ENCODE assay signal across 1 cellular context in the genomic region with DNA sequence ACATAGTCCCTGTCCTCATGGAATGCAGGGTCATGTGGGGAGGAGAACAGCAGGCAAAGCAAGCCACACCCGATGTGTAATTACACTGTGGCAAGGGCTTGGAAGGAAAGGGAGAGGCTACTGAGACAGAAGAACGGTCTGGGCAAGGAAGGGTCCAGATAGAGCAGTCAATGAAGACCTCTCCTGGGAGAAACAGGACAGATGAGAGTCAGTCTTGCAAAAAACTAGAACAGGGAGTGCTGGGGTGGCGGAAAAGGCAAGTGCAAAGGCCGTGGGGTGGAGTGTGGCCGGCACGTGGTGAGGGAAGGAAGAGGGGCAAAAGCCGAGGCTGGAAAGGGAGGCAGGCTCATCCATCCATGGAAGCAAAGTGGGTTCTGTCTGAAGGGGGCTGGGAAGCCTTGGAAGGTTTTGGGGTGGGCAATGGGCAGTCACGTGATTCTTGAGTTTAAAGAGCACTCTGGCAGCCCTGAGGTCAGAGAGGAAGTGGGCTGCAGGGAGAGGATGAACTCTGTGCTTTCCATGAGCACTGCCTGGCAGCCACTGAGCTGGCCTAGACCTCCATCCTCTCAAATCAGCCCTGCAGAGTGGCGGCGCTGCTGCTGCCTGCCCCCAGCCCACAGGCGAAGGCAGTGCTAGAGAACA.
TF ChIP-seq lines count a peak whose summit lies in the region.

No MANE protein-coding gene starts in this region.

TF ChIP-seq in HepG2, 621 proteins besides CTCF, POLR2A, EP300 and RAD21 (continued from another document and continues in another):
- TF ChIP-seq, protein P1, sequence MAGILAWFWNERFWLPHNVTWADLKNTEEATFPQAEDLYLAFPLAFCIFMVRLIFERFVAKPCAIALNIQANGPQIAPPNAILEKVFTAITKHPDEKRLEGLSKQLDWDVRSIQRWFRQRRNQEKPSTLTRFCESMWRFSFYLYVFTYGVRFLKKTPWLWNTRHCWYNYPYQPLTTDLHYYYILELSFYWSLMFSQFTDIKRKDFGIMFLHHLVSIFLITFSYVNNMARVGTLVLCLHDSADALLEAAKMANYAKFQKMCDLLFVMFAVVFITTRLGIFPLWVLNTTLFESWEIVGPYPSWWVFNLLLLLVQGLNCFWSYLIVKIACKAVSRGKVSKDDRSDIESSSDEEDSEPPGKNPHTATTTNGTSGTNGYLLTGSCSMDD (CRISPR knock-in tag; IDR thresholded peaks at IDR 0.05): peak; percentile 78; the same call in 1 of the 2 replicates
- TF ChIP-seq NFIB (CRISPR knock-in tag; IDR thresholded peaks at IDR 0.05; ENCODE audit: borderline replicate concordance) (no peak), SAP130 (CRISPR knock-in tag; IDR thresholded peaks at IDR 0.05; ENCODE audit: low read depth) (peak; percentile 11; the same call in 1 of the 2 replicates), ZNF234 (CRISPR knock-in tag; conservative IDR thresholded peaks at IDR 0.05) (no peak), ZNF232 (CRISPR knock-in tag; IDR thresholded peaks at IDR 0.05; ENCODE audit: borderline replicate concordance) (peak; percentile 72; the same call in 1 of the 2 replicates), KDM5B (CRISPR knock-in tag; IDR thresholded peaks at IDR 0.05; ENCODE audit: borderline replicate concordance) (peak; percentile 85), ZC3H13 (CRISPR knock-in tag; IDR thresholded peaks at IDR 0.05) (peak; percentile 52; the same call in 1 of the 2 replicates), PCBP1 (IDR thresholded peaks at IDR 0.05; ENCODE audit: borderline replicate concordance, low read depth, low read length) (no peak), FOXP4 (CRISPR knock-in tag; IDR thresholded peaks at IDR 0.05) (peak; percentile 58; the same call in 1 of the 2 replicates), ZNF207 (IDR thresholded peaks at IDR 0.05; ENCODE audit: borderline replicate concordance) (no peak), NFYB (CRISPR knock-in tag; IDR thresholded peaks at IDR 0.05) (no peak), EHMT2 (IDR thresholded peaks at IDR 0.05; ENCODE audit: borderline replicate concordance, low read depth, low read length) (peak; percentile 77; the same call in 1 of the 2 replicates), HMG20A (CRISPR knock-in tag; IDR thresholded peaks at IDR 0.05; ENCODE audit: borderline replicate concordance) (0 out of 2 replicates have a peak, but pooled peaks have one; percentile 48), THAP9 (CRISPR knock-in tag; IDR thresholded peaks at IDR 0.05; ENCODE audit: borderline replicate concordance) (no peak; the same call in 1 of the 2 replicates), FOXK2 (IDR thresholded peaks at IDR 0.05) (no peak), TRIM24 (CRISPR knock-in tag; IDR thresholded peaks at IDR 0.05) (no peak), BCL6 (CRISPR knock-in tag; IDR thresholded peaks at IDR 0.05) (no peak; the same call in 1 of the 2 replicates), SOX5 (CRISPR knock-in tag; IDR thresholded peaks at IDR 0.05; ENCODE audit: borderline replicate concordance) (peak; percentile 46), YEATS2 (CRISPR knock-in tag; IDR thresholded peaks at IDR 0.05; ENCODE audit: borderline replicate concordance) (peak; percentile 48; the same call in 1 of the 2 replicates), GABPB1 (CRISPR knock-in tag; IDR thresholded peaks at IDR 0.05) (peak; percentile 74), HIC2 (CRISPR knock-in tag; IDR thresholded peaks at IDR 0.05; ENCODE audit: low read depth) (peak; percentile 60; the same call in 1 of the 2 replicates), CBX5 (CRISPR knock-in tag; IDR thresholded peaks at IDR 0.05; ENCODE audit: borderline replicate concordance) (peak; percentile 22; the same call in 1 of the 2 replicates), PCBP2 (optimal IDR thresholded peaks at IDR 0.05; ENCODE audit: low read depth, low read length, poor library complexity, severe bottlenecking) (no peak), ZNF296 (CRISPR knock-in tag; conservative IDR thresholded peaks at IDR 0.05) (0 out of 2 replicates have a peak, but pooled peaks have one; percentile 25), ZFP36L1 (CRISPR knock-in tag; IDR thresholded peaks at IDR 0.05) (no peak), CAMTA2 (CRISPR knock-in tag; IDR thresholded peaks at IDR 0.05; ENCODE audit: borderline replicate concordance) (no peak), SALL1 (CRISPR knock-in tag; IDR thresholded peaks at IDR 0.05) (peak; percentile 97), GZF1 (CRISPR knock-in tag; IDR thresholded peaks at IDR 0.05) (no peak), ZNF576 (CRISPR knock-in tag; IDR thresholded peaks at IDR 0.05) (no peak), ZNF616 (CRISPR knock-in tag; IDR thresholded peaks at IDR 0.05; ENCODE audit: low read depth) (0 out of 2 replicates have a peak, but pooled peaks have one; percentile 18), NFE2 (CRISPR knock-in tag; IDR thresholded peaks at IDR 0.05) (no peak), YEATS4 (CRISPR knock-in tag; IDR thresholded peaks at IDR 0.05; ENCODE audit: borderline replicate concordance) (no peak), SMAD9 (CRISPR knock-in tag; IDR thresholded peaks at IDR 0.05) (no peak), WIZ (CRISPR knock-in tag; IDR thresholded peaks at IDR 0.05) (no peak), ZNF451 (CRISPR knock-in tag; IDR thresholded peaks at IDR 0.05) (no peak), ZMYM4 (CRISPR knock-in tag; IDR thresholded peaks at IDR 0.05) (no peak; the same call in 1 of the 2 replicates), ZNF740 (CRISPR knock-in tag; IDR thresholded peaks at IDR 0.05) (no peak), GPN1 (CRISPR knock-in tag; IDR thresholded peaks at IDR 0.05; ENCODE audit: borderline replicate concordance) (no peak), ZNF547 (CRISPR knock-in tag; IDR thresholded peaks at IDR 0.05) (peak; percentile 95), FOXP1 (IDR thresholded peaks at IDR 0.05) (no peak), FOXP1 (CRISPR knock-in tag; IDR thresholded peaks at IDR 0.05) (peak; percentile 14; the same call in 1 of the 2 replicates), ZNF569 (CRISPR knock-in tag; IDR thresholded peaks at IDR 0.05; ENCODE audit: borderline replicate concordance) (no peak), ZBTB38 (CRISPR knock-in tag; IDR thresholded peaks at IDR 0.05) (peak; percentile 91)
- TF ChIP-seq, protein P2, sequence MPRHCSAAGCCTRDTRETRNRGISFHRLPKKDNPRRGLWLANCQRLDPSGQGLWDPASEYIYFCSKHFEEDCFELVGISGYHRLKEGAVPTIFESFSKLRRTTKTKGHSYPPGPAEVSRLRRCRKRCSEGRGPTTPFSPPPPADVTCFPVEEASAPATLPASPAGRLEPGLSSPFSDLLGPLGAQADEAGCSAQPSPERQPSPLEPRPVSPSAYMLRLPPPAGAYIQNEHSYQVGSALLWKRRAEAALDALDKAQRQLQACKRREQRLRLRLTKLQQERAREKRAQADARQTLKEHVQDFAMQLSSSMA (CRISPR knock-in tag; IDR thresholded peaks at IDR 0.05): peak; percentile 65; the same call in 1 of the 2 replicates
- TF ChIP-seq, protein P3, sequence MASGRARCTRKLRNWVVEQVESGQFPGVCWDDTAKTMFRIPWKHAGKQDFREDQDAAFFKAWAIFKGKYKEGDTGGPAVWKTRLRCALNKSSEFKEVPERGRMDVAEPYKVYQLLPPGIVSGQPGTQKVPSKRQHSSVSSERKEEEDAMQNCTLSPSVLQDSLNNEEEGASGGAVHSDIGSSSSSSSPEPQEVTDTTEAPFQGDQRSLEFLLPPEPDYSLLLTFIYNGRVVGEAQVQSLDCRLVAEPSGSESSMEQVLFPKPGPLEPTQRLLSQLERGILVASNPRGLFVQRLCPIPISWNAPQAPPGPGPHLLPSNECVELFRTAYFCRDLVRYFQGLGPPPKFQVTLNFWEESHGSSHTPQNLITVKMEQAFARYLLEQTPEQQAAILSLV (CRISPR knock-in tag; IDR thresholded peaks at IDR 0.05; ENCODE audit: borderline replicate concordance): peak; percentile 60; the same call in 1 of the 2 replicates
- TF ChIP-seq, protein P4, sequence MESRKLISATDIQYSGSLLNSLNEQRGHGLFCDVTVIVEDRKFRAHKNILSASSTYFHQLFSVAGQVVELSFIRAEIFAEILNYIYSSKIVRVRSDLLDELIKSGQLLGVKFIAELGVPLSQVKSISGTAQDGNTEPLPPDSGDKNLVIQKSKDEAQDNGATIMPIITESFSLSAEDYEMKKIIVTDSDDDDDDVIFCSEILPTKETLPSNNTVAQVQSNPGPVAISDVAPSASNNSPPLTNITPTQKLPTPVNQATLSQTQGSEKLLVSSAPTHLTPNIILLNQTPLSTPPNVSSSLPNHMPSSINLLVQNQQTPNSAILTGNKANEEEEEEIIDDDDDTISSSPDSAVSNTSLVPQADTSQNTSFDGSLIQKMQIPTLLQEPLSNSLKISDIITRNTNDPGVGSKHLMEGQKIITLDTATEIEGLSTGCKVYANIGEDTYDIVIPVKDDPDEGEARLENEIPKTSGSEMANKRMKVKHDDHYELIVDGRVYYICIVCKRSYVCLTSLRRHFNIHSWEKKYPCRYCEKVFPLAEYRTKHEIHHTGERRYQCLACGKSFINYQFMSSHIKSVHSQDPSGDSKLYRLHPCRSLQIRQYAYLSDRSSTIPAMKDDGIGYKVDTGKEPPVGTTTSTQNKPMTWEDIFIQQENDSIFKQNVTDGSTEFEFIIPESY (CRISPR knock-in tag; IDR thresholded peaks at IDR 0.05): peak; percentile 94
- TF ChIP-seq, protein P5, sequence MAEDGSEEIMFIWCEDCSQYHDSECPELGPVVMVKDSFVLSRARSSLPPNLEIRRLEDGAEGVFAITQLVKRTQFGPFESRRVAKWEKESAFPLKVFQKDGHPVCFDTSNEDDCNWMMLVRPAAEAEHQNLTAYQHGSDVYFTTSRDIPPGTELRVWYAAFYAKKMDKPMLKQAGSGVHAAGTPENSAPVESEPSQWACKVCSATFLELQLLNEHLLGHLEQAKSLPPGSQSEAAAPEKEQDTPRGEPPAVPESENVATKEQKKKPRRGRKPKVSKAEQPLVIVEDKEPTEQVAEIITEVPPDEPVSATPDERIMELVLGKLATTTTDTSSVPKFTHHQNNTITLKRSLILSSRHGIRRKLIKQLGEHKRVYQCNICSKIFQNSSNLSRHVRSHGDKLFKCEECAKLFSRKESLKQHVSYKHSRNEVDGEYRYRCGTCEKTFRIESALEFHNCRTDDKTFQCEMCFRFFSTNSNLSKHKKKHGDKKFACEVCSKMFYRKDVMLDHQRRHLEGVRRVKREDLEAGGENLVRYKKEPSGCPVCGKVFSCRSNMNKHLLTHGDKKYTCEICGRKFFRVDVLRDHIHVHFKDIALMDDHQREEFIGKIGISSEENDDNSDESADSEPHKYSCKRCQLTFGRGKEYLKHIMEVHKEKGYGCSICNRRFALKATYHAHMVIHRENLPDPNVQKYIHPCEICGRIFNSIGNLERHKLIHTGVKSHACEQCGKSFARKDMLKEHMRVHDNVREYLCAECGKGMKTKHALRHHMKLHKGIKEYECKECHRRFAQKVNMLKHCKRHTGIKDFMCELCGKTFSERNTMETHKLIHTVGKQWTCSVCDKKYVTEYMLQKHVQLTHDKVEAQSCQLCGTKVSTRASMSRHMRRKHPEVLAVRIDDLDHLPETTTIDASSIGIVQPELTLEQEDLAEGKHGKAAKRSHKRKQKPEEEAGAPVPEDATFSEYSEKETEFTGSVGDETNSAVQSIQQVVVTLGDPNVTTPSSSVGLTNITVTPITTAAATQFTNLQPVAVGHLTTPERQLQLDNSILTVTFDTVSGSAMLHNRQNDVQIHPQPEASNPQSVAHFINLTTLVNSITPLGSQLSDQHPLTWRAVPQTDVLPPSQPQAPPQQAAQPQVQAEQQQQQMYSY (CRISPR knock-in tag; IDR thresholded peaks at IDR 0.05): no peak
